Comparison of ENCODE assay signal across 13 cellular contexts in the genomic region with DNA sequence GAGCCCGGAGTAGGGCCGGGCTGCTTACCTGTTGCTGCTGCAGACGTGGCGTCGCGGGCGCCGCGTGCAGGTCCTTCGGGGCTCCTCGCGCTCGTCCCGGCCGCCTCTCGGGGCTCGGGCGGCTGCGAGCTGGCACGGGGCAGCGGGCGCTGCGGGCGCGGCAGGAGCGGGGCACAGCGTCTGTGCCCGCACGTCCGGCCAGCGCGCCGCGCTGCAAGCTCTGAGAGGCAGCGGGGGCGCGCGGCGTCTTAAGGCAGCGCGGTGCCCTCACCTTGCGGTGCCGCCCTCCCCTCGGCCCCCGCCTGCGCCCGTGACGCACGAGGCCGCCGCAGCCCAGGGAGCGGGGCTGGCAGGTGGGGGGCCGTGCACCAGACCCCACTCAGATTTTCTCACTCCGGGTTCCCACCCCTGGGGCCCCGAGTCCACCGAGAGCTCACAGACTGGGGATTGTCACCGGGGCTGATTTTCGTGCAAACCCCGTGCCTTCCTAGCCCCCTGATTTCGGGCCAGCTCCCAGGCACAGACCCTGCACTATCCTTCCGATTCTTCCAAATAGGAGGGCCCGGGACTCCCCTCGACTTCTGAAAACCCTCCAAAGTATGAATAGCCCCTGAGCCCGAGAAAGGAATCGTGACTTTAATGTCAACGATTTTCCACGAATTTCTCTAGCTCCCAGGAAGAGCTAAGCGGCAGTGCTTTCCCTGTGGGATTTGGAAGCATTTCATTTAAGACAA. TPM values are rescaled to one million over a fixed set of nuclear protein-coding genes. Genes with fewer than 3 reads are reported as not detected.
DNase-seq lines count a peak whose midpoint lies in the region; ATAC-seq, FAIRE-seq and TF ChIP-seq lines count a peak whose summit lies in the region.
"Had no signal": no experiment of that assay in that cellular context is flagged by ENCODE, and none has a peak within 500 bp of the region (broad histone marks: within the 10 kb centered on the region; RNA-seq: fewer than 3 reads in every experiment).

A gene with protein sequence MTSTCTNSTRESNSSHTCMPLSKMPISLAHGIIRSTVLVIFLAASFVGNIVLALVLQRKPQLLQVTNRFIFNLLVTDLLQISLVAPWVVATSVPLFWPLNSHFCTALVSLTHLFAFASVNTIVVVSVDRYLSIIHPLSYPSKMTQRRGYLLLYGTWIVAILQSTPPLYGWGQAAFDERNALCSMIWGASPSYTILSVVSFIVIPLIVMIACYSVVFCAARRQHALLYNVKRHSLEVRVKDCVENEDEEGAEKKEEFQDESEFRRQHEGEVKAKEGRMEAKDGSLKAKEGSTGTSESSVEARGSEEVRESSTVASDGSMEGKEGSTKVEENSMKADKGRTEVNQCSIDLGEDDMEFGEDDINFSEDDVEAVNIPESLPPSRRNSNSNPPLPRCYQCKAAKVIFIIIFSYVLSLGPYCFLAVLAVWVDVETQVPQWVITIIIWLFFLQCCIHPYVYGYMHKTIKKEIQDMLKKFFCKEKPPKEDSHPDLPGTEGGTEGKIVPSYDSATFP (minus strand): TSS at position 222 of the 734 bp plus-strand sequence. CDS start 2,321 bp downstream, outside the sequence.

- TF ChIP-seq EP300 in A549 (IDR thresholded peaks at IDR 0.05), result no peak

- peaks cover 6% of the 10 kb centered on the region; the same call in 2 of the 3 replicates for H3K4me1 ChIP-seq in A549

- CTCF ChIA-PET in A549 (lab: Yijun Ruan, JAX) (interaction anchor here (1.2 kb wide), 1 partner anchor 44 kb away, joined by 3 read pairs; no protein-coding TSS in a partner anchor), activated B cell treated with CpG ODN at 0.5 μM for 24 hours (lab: Charles Lee) (no interaction called here)
- CTCF ChIA-PET in CD4-positive, alpha-beta T cell (lab: Charles Lee), result interaction anchor here (2.2 kb wide), 1 partner anchor 18 kb away, joined by 7 read pairs; no protein-coding TSS in a partner anchor

- H3K9me3 ChIP-seq in A549, result no peaks in the 10 kb centered on the region
- no peaks in the 10 kb centered on the region for H3K9me3 ChIP-seq in CD4-positive, alpha-beta T cell (ENCODE audit: control insufficient read depth, low read length)

- peak within 1 kb of the TSS; percentile 79 for H3K4me2 ChIP-seq in A549

- WGBS in A549 (ENCODE audit: missing lambda C conversion rate), result 3% methylated on average over 11 of the region's 68 CpGs

- H3K27me3 Mint-ChIP-seq in CD4-positive, alpha-beta T cell, result peaks cover 32% of the 10 kb centered on the region
- H3K27me3 Mint-ChIP-seq in activated B cell treated with CpG ODN at 0.5 μM for 24 hours (peaks cover 36% of the 10 kb centered on the region), immature natural killer cell (ENCODE audit: low read depth in 3 of 3) (peaks cover 6 to 23% (median 10%) of the 10 kb centered on the region in 3 donors), endothelial cell (ENCODE audit: unreplicated experiment) (peaks cover 16% of the 10 kb centered on the region)

- H3K27ac Mint-ChIP-seq in CD4-positive, alpha-beta T cell, result no peak within 1 kb of the TSS
- no peak within 1 kb of the TSS for H3K27ac Mint-ChIP-seq in activated B cell treated with CpG ODN at 0.5 μM for 24 hours
- H3K27ac Mint-ChIP-seq in immature natural killer cell, result no peak within 1 kb of the TSS
- H3K27ac Mint-ChIP-seq in endothelial cell (ENCODE audit: unreplicated experiment), result no peak within 1 kb of the TSS

- intact Hi-C loops in CD4-positive, alpha-beta T cell (cut with DNase I, micrococcal nuclease), result no loop called here
- intact Hi-C loops in activated B cell treated with CpG ODN at 0.5 μM for 24 hours (cut with micrococcal nuclease), result no loop called here

- H3K4me3 Mint-ChIP-seq in CD4-positive, alpha-beta T cell, result peak within 1 kb of the TSS; percentile 45
- H3K4me3 Mint-ChIP-seq in activated B cell treated with CpG ODN at 0.5 μM for 24 hours, result no peak within 1 kb of the TSS
- H3K4me3 Mint-ChIP-seq in immature natural killer cell, result peak within 1 kb of the TSS in 3 of 5 donors; percentile 7 to 63 (median 16)
- no peak within 1 kb of the TSS for H3K4me3 Mint-ChIP-seq in endothelial cell (ENCODE audit: unreplicated experiment)

- TF ChIP-seq POLR2A in A549 (IDR thresholded peaks at IDR 0.05; ENCODE audit: low read length) (no peak), H54 (IDR thresholded peaks at IDR 0.05; ENCODE audit: low read depth, low read length) (no peak)

- H3K36me3 Mint-ChIP-seq in CD4-positive, alpha-beta T cell (ENCODE audit: low read depth), result no peaks in the 10 kb centered on the region
- no peaks in the 10 kb centered on the region for H3K36me3 Mint-ChIP-seq in activated B cell treated with CpG ODN at 0.5 μM for 24 hours (ENCODE audit: low read depth)
- H3K36me3 Mint-ChIP-seq in immature natural killer cell, result no peaks in the 10 kb centered on the region
- no peaks in the 10 kb centered on the region for H3K36me3 Mint-ChIP-seq in endothelial cell (ENCODE audit: low read depth, unreplicated experiment)

- no peak for TF ChIP-seq RAD21 in A549 (conservative IDR thresholded peaks at IDR 0.05 in 1 of 2, IDR thresholded peaks at IDR 0.05 in 1 of 2)

- peaks cover 7% of the 10 kb centered on the region for H3K4me1 Mint-ChIP-seq in CD4-positive, alpha-beta T cell (ENCODE audit: low read depth)
- peaks cover 12% of the 10 kb centered on the region for H3K4me1 Mint-ChIP-seq in activated B cell treated with CpG ODN at 0.5 μM for 24 hours
- peaks cover 5 to 6% of the 10 kb centered on the region in 2 donors for H3K4me1 Mint-ChIP-seq in immature natural killer cell
- H3K4me1 Mint-ChIP-seq in endothelial cell (ENCODE audit: unreplicated experiment), result peaks cover 7% of the 10 kb centered on the region

- H3K4me3 ChIP-seq in A549, result peak within 1 kb of the TSS; percentile 32; the same call in 2 of the 3 replicates

- H3K9me3 Mint-ChIP-seq in CD4-positive, alpha-beta T cell, result no peaks in the 10 kb centered on the region
- H3K9me3 Mint-ChIP-seq in activated B cell treated with CpG ODN at 0.5 μM for 24 hours (no peaks in the 10 kb centered on the region), immature natural killer cell (no peaks in the 10 kb centered on the region), endothelial cell (ENCODE audit: unreplicated experiment) (peaks cover 5% of the 10 kb centered on the region)

- peak in 1 of 2 experiments; percentile 61; a peak in 3 of 6 replicates for ATAC-seq in A549
- ATAC-seq in CD4-positive, alpha-beta T cell (ENCODE audit: poor library complexity), result peak; percentile 10
- ATAC-seq in activated B cell treated with CpG ODN at 0.5 μM for 24 hours (ENCODE audit: low read depth), result peak; percentile 32

- FAIRE-seq in A549 (lab: Jason Lieb, UNC), result peak; percentile 7
- no peak for FAIRE-seq in H54 (lab: Jason Lieb, UNC)

- no peak for TF ChIP-seq CTCF in A549 (IDR thresholded peaks at IDR 0.05)
- no peak for TF ChIP-seq CTCF in CD4-positive, alpha-beta T cell (IDR thresholded peaks at IDR 0.05)
- TF ChIP-seq CTCF in activated B cell treated with CpG ODN at 0.5 μM for 24 hours (IDR thresholded peaks at IDR 0.05), result no peak
- no peak for TF ChIP-seq CTCF in endothelial cell (IDR thresholded peaks at IDR 0.05; ENCODE audit: unreplicated experiment)

- H3K27ac ChIP-seq in A549, result no peak within 1 kb of the TSS
- no peak within 1 kb of the TSS for H3K27ac ChIP-seq in CD4-positive, alpha-beta T cell (ENCODE audit: low read depth, low read length)

- POLR2A ChIA-PET in A549 (lab: Yijun Ruan, JAX) (no interaction called here), activated B cell treated with CpG ODN at 0.5 μM for 24 hours (lab: Charles Lee) (no interaction called here)
- POLR2A ChIA-PET in CD4-positive, alpha-beta T cell (lab: Charles Lee), result no interaction called here

- DNase-seq in A549 (ENCODE audit: low read depth in 1 of 2, low spot score in 1 of 2) (no peak), activated B cell treated with CpG ODN at 0.5 μM for 24 hours (no peak), immature natural killer cell (no peak), HuH-7 (ENCODE audit: low spot score) (no peak), H54 (ENCODE audit: insufficient read length, low spot score) (no peak), endothelial cell (ENCODE audit: low spot score) (no peak)
- DNase-seq in CD4-positive, alpha-beta T cell, result peak in 1 of 10 experiments; percentile 2
- no peak for DNase-seq in stimulated activated naive CD4-positive, alpha-beta T cell treated with Interleukin-2 at 50 U/mL for 16 hours (lab: John Stamatoyannopoulos, UW)
- DNase-seq: cerebellar nuclear complex, NCI-H226 had no signal

- H3K27me3 ChIP-seq in CD4-positive, alpha-beta T cell (ENCODE audit: control insufficient read depth, insufficient read depth, low read length), result peaks cover 34% of the 10 kb centered on the region

TF ChIP-seq in A549, 52 proteins besides CTCF, POLR2A, EP300 and RAD21:
- TF ChIP-seq CBX8 (IDR thresholded peaks at IDR 0.05) (peak; percentile 44; the same call in 1 of the 2 replicates), HDAC2 (IDR thresholded peaks at IDR 0.05) (no peak)

RNA-seq across cellular contexts. Expression of the gene that starts here (rescaled TPM):
- polyA plus RNA-seq in A549 (2011; rRNA removed), result not detected in 2 replicates
- not detected in 2 replicates for polyA plus RNA-seq in A549 (2012; cell fraction: cytosol; rRNA removed)
- polyA plus RNA-seq in A549 (2012; cell fraction: nucleus; rRNA removed), result not detected in 2 replicates
- not detected in 3 replicates for polyA plus RNA-seq in A549 (2017; fragmentation: RNase III; extraction: RNeasy Plus Mini Kit Qiagen cat#74134 plus additional on column Dnase treatment)
- not detected in 2 replicates for polyA minus RNA-seq in A549 (2011; rRNA and poly(A)+ RNA removed)
- total RNA-seq in CD4-positive, alpha-beta T cell, result under 1 TPM; 0.17 to 0.22 TPM
- not detected in 2 replicates for total RNA-seq in activated B cell treated with CpG ODN at 0.5 μM for 24 hours
- polyA plus RNA-seq in immature natural killer cell, result not detected
- total RNA-seq in endothelial cell (ENCODE audit: unreplicated experiment), result not detected
- total RNA-seq: Daoy, fibroblast of villous mesenchyme, skeletal muscle tissue had no signal

Comparison
In these comparisons a context has a peak if more than half of its experiments do, and no peak if none do; other contexts are left out.
1. Peak in ATAC-seq in CD4-positive, alpha-beta T cell; RNA of the gene not detected or under 1 TPM.
2. Peak in ATAC-seq in activated B cell treated with CpG ODN at 0.5 μM for 24 hours; RNA of the gene not detected or under 1 TPM.
3. H3K4me3 Mint-ChIP-seq: peak in CD4-positive, alpha-beta T cell (single experiment) and immature natural killer cell (3 of 5); none in activated B cell treated with CpG ODN at 0.5 μM for 24 hours (single experiment) and endothelial cell (single experiment).